In the genomic region with DNA sequence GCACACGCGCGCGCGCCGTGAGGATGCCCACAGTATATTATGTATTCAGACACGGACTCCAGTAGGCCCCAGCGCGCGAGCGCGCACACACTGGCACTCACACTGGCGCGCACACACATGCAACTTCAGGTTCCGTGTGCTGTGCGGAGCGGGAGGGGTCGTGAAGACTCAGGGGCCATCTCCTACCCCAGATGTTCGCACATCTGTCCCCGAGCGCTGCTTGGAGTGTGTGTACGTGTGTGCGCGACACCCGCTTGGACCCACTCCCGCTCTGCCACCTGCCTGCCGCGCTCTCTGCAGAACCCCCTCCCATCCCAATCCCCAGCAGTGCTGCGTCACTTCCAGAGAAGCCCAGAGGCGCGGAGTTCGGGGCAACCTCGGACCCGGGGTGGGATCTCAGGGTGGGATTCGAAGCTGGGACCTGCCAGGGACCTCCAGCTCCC, we compare ENCODE assay signal across 8 cellular contexts. TPM values are rescaled to one million over a fixed set of nuclear protein-coding genes. Genes with fewer than 3 reads are reported as not detected.
DNase-seq lines count a peak whose midpoint lies in the region; ATAC-seq and TF ChIP-seq lines count a peak whose summit lies in the region.

No MANE protein-coding gene starts in this region.

- DNase-seq in Caco-2 = no peak
- peak; percentile 40 for DNase-seq in RPMI8226
- peak; percentile 42 to 65 for DNase-seq in fibroblast of lung (ENCODE audit: low read depth in 2 of 2)
- DNase-seq in osteocyte (ENCODE audit: extremely low spot score, unreplicated experiment) = no peak
- DNase-seq in NCI-H187 (lab: John Stamatoyannopoulos, UW) = no peak
- no peak for DNase-seq in central memory CD4-positive, alpha-beta T cell

- no TSS peak for BruUV-seq in Caco-2 (replicated peaks; lab: Mats Ljungman, UMichigan)

- H4K20me1 ChIP-seq in fibroblast of lung (ENCODE audit: control insufficient read depth, extremely low read depth, insufficient read depth, low read length) = no peaks in the 10 kb centered on the region

- peak overlapping the region; percentile 34 for H2AFZ ChIP-seq in fibroblast of lung (ENCODE audit: low read length)

- CTCF ChIA-PET in Caco-2 (lab: Charles Lee) = interaction anchor here (1.5 kb wide), 1 partner anchor 11 kb away, joined by 3 read pairs; no protein-coding TSS in a partner anchor

- peak overlapping the region; percentile 78 for H3K27ac ChIP-seq in fibroblast of lung (ENCODE audit: insufficient read depth, low read length)

- POLR2A ChIA-PET in Caco-2 (lab: Charles Lee) = no interaction called here

- peaks cover 58% of the 10 kb centered on the region for H3K36me3 Mint-ChIP-seq in Caco-2 (ENCODE audit: insufficient read depth, unreplicated experiment)
- peaks cover 4% of the 10 kb centered on the region for H3K36me3 Mint-ChIP-seq in osteocyte (ENCODE audit: unreplicated experiment)

- H3K27me3 ChIP-seq in Caco-2 (replicated peaks; ENCODE audit: control insufficient read depth, insufficient read depth, low read length) (no peaks in the 10 kb centered on the region), fibroblast of lung (ENCODE audit: control insufficient read depth, insufficient read depth, low read length) (no peaks in the 10 kb centered on the region)

- TF ChIP-seq CTCF in Caco-2 (IDR thresholded peaks at IDR 0.05; ENCODE audit: insufficient read depth in 1 of 2, low read depth in 1 of 2, low read length in 1 of 2, severe bottlenecking in 1 of 2, unreplicated experiment in 1 of 2) (no peak), fibroblast of lung (conservative IDR thresholded peaks at IDR 0.05 in 1 of 2, IDR thresholded peaks at IDR 0.05 in 1 of 2; ENCODE audit: low read depth in 1 of 2, low read length in 2 of 2) (no peak), osteocyte (IDR thresholded peaks at IDR 0.05) (no peak)

- H3K4me3 Mint-ChIP-seq in Caco-2 (ENCODE audit: unreplicated experiment) (peak overlapping the region; percentile 94), osteocyte (ENCODE audit: unreplicated experiment) (peak overlapping the region; percentile 83)

- H3K79me2 ChIP-seq in fibroblast of lung (ENCODE audit: control insufficient read depth, insufficient read depth, low read length) = peaks cover 3% of the 10 kb centered on the region

- no peaks in the 10 kb centered on the region for H3K9me3 Mint-ChIP-seq in Caco-2 (ENCODE audit: unreplicated experiment)
- no peaks in the 10 kb centered on the region for H3K9me3 Mint-ChIP-seq in osteocyte (ENCODE audit: unreplicated experiment)

- no peaks in the 10 kb centered on the region for H3K36me3 ChIP-seq in Caco-2 (ENCODE audit: control insufficient read depth, insufficient read depth, low read length)
- H3K36me3 ChIP-seq in fibroblast of lung (ENCODE audit: control insufficient read depth, insufficient read depth, low read length) = no peaks in the 10 kb centered on the region

- ATAC-seq in HG03139 (IDR thresholded peaks at IDR 0.05; ENCODE audit: unreplicated experiment) (no peak), GM19035 (IDR thresholded peaks at IDR 0.05; ENCODE audit: unreplicated experiment) (no peak)

- peaks cover 30% of the 10 kb centered on the region for H3K4me1 Mint-ChIP-seq in Caco-2 (ENCODE audit: low read depth, unreplicated experiment)
- peaks cover 76% of the 10 kb centered on the region for H3K4me1 Mint-ChIP-seq in osteocyte (ENCODE audit: unreplicated experiment)

- intact Hi-C loops in Caco-2 (cut with micrococcal nuclease; ENCODE audit: unreplicated experiment) = loop anchor here (5.0 kb wide), 3 partner anchors 242 to 738 kb away; no protein-coding TSS in a partner anchor

- peak overlapping the region; percentile 64 for H3K4me3 ChIP-seq in Caco-2 (ENCODE audit: low read depth, low read length)
- H3K4me3 ChIP-seq in fibroblast of lung (replicated peaks in 1 of 4; ENCODE audit: control extremely low read depth in 1 of 4, insufficient read depth in 1 of 4, low read depth in 3 of 4, low read length in 4 of 4) = peak overlapping the region; percentile 67 to 85 (median 72)

- H3K9ac ChIP-seq in fibroblast of lung (ENCODE audit: insufficient read depth, low read length) = peak overlapping the region; percentile 43

- no peaks in the 10 kb centered on the region for H3K9me3 ChIP-seq in Caco-2
- H3K9me3 ChIP-seq in fibroblast of lung (ENCODE audit: control insufficient read depth, insufficient read depth, low read depth, low read length) = no peaks in the 10 kb centered on the region

- H3K27me3 Mint-ChIP-seq in Caco-2 (ENCODE audit: insufficient read depth, unreplicated experiment) (no peaks in the 10 kb centered on the region), osteocyte (ENCODE audit: unreplicated experiment) (no peaks in the 10 kb centered on the region)

- peak overlapping the region; percentile 95 for H3K27ac Mint-ChIP-seq in Caco-2 (ENCODE audit: unreplicated experiment)
- H3K27ac Mint-ChIP-seq in osteocyte (ENCODE audit: unreplicated experiment) = peak overlapping the region; percentile 50

- H3K4me2 ChIP-seq in fibroblast of lung (ENCODE audit: extremely low read depth, insufficient read depth, low read length) = peak overlapping the region; percentile 93

- H3K4me1 ChIP-seq in Caco-2 (peaks cover 37% of the 10 kb centered on the region), fibroblast of lung (ENCODE audit: control insufficient read depth, extremely low read depth, insufficient read depth, low read length) (peaks cover 2% of the 10 kb centered on the region)

RNA-seq across cellular contexts. Expression of gene NRP2, which starts 2.6 kb away (rescaled TPM):
- total RNA-seq in Caco-2 (2022) (95.6 and 96.9 TPM in 2 replicates), fibroblast of lung (22.9 and 28.7 TPM in 2 replicates), osteocyte (52.4 and 58.4 TPM in 2 replicates)
- polyA plus RNA-seq in fibroblast of lung = 16.6 and 23.9 TPM in 2 replicates
- polyA plus RNA-seq in fibroblast of lung (2012) = 12.5 and 15.7 TPM in 2 replicates
- polyA minus RNA-seq in fibroblast of lung (ENCODE audit: low replicate concordance) = 77.2 and 77.3 TPM in 2 replicates

Comparison
In these comparisons a context has a peak if more than half of its experiments do, and no peak if none do; other contexts are left out.
1. DNase-seq: peak in RPMI8226 (single experiment) and fibroblast of lung (2 of 2); none in Caco-2 (0 of 2), osteocyte (single experiment), NCI-H187 (0 of 2) and central memory CD4-positive, alpha-beta T cell (single experiment).